19 cellular contexts compared by ENCODE assay signal in the genomic region with DNA sequence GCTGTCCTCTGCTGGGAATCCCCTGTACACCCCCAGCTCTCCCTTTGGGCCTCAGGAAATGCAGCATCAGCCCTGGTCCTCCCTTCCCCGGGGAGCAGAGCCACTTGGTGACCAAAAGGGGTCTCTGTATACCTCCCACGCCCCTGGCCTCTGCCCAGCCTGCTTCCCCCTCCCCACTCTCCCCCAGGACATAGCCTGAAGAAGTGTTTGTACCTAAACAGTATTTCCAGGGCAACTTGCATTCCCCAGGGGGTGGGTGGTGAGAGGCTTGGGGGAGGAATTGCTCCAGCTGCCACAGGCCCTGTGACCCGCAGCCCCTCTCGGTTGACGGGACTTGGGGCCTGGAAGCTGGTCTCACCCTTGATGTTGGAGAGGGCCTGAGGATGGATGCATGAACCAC. TPM values are rescaled to one million over a fixed set of nuclear protein-coding genes. Genes with fewer than 3 reads are reported as not detected.
DNase-seq lines count a peak whose midpoint lies in the region; ATAC-seq and TF ChIP-seq lines count a peak whose summit lies in the region.
"Had no signal": no experiment of that assay in that cellular context is flagged by ENCODE, and none has a peak within 500 bp of the region (broad histone marks: within the 10 kb centered on the region; RNA-seq: fewer than 3 reads in every experiment).

No MANE protein-coding gene starts in this region.

- no TSS peak for BruUV-seq in MCF 10A (replicated peaks; lab: Mats Ljungman, UMichigan)

- no peaks in the 10 kb centered on the region for H3K4me1 ChIP-seq in breast epithelium
- H3K4me1 ChIP-seq in esophagus squamous epithelium: peaks cover 0 to 44% (median 18%) of the 10 kb centered on the region in 3 donors
- peaks cover 34% of the 10 kb centered on the region for H3K4me1 ChIP-seq in osteoblast (ENCODE audit: insufficient read depth, low read length)
- H3K4me1 ChIP-seq: Caco-2, psoas muscle had no signal

- H3K36me3 Mint-ChIP-seq in MCF 10A (ENCODE audit: insufficient read depth, unreplicated experiment): peaks cover 6% of the 10 kb centered on the region
- H3K36me3 Mint-ChIP-seq: IgD-negative memory B cell had no signal

- peaks cover 0 to 5% of the 10 kb centered on the region in 2 donors for H3K9me3 ChIP-seq in breast epithelium
- no peaks in the 10 kb centered on the region for H3K9me3 ChIP-seq in esophagus squamous epithelium
- no peaks in the 10 kb centered on the region for H3K9me3 ChIP-seq in osteoblast (ENCODE audit: low read depth, low read length)

- H3K36me3 ChIP-seq in breast epithelium (no peaks in the 10 kb centered on the region), esophagus squamous epithelium (no peaks in the 10 kb centered on the region), osteoblast (ENCODE audit: insufficient read depth, low read length) (no peaks in the 10 kb centered on the region)

- no peaks in the 10 kb centered on the region for H3K9me3 Mint-ChIP-seq in MCF 10A (ENCODE audit: unreplicated experiment)

- H3K4me3 Mint-ChIP-seq in MCF 10A (ENCODE audit: unreplicated experiment): no peak overlapping the region
- H3K4me3 Mint-ChIP-seq: IgD-negative memory B cell; mesothelial cell of epicardium; stimulated activated naive CD8-positive, alpha-beta T cell treated with anti-CD3 and anti-CD28 coated beads, Interleukin-15, Interleukin-2, amounts not matched to agents 100 ng/mL and 50 ng/mL, for 24 hours had no signal

- H3K4me3 ChIP-seq in breast epithelium: no peak overlapping the region
- no peak overlapping the region for H3K4me3 ChIP-seq in esophagus squamous epithelium
- H3K4me3 ChIP-seq in osteoblast (ENCODE audit: insufficient read depth, low read length): no peak overlapping the region
- H3K4me3 ChIP-seq: psoas muscle had no signal

- ATAC-seq in HG03520 (IDR thresholded peaks at IDR 0.05; ENCODE audit: unreplicated experiment): no peak
- no peak for ATAC-seq in GM18505 (IDR thresholded peaks at IDR 0.05; ENCODE audit: unreplicated experiment)

- TF ChIP-seq CTCF in breast epithelium (IDR thresholded peaks at IDR 0.05) (no peak), MCF 10A (IDR thresholded peaks at IDR 0.05; ENCODE audit: unreplicated experiment) (no peak), esophagus squamous epithelium (IDR thresholded peaks at IDR 0.05) (no peak), osteoblast (IDR thresholded peaks at IDR 0.05; ENCODE audit: extremely low read depth, low read depth, low read length) (no peak)

- CTCF ChIA-PET in MCF 10A (lab: Yijun Ruan, JAX): interaction anchor here (0.6 to 2.5 kb wide), 2 partner anchors 127 to 503 kb away, joined by 5 to 7 read pairs; no protein-coding TSS in a partner anchor

- no peaks in the 10 kb centered on the region for H3K27me3 Mint-ChIP-seq in MCF 10A (ENCODE audit: insufficient read depth, unreplicated experiment)
- H3K27me3 Mint-ChIP-seq: stimulated activated naive CD8-positive, alpha-beta T cell treated with anti-CD3 and anti-CD28 coated beads, Interleukin-15, Interleukin-2, amounts not matched to agents 100 ng/mL and 50 ng/mL, for 24 hours had no signal

- DNase-seq in breast epithelium (ENCODE audit: low spot score in 2 of 2) (no peak), MCF 10A (ENCODE audit: unreplicated experiment) (no peak), esophagus squamous epithelium (lab: John Stamatoyannopoulos, UW) (no peak), osteoblast (ENCODE audit: insufficient read length, low spot score, missing footprints) (peak; percentile 80), HuH-7.5 (ENCODE audit: low spot score) (no peak), SW 1271 (lab: John Stamatoyannopoulos, UW) (no peak)
- DNase-seq: activated CD8-positive, alpha-beta memory T cell treated with anti-CD3 and anti-CD28 coated beads for 24 hours; Caco-2; NCI-H1436; NCI-H526; stimulated activated CD4-positive, alpha-beta T cell treated with anti-CD3 and anti-CD28 coated beads, Interleukin-4, amount 100 ng/mL, for 24 hours had no signal

- peak overlapping the region; percentile 21 to 77 for H3K27ac ChIP-seq in breast epithelium
- H3K27ac ChIP-seq in esophagus squamous epithelium: peak overlapping the region; percentile 49 to 87 (median 70)
- peak overlapping the region; percentile 76 for H3K27ac ChIP-seq in osteoblast (ENCODE audit: low read depth, low read length)
- H3K27ac ChIP-seq: psoas muscle had no signal

- no peak overlapping the region for H3K4me2 ChIP-seq in osteoblast (ENCODE audit: insufficient read depth, low read length)

- intact Hi-C loops in breast epithelium (cut with DNase I; ENCODE audit: low total_unique reads): no loop called here
- intact Hi-C loops in MCF 10A (cut with micrococcal nuclease): no loop called here
- intact Hi-C loops in esophagus squamous epithelium (cut with DNase I): no loop called here

- no peaks in the 10 kb centered on the region for H4K20me1 ChIP-seq in osteoblast (ENCODE audit: insufficient read depth, low read length)

- no peak overlapping the region for H2AFZ ChIP-seq in osteoblast (ENCODE audit: low read length)

- TF ChIP-seq POLR2A in breast epithelium (IDR thresholded peaks at IDR 0.05) (no peak), esophagus squamous epithelium (IDR thresholded peaks at IDR 0.05) (no peak), GM18505 (IDR thresholded peaks at IDR 0.05; ENCODE audit: borderline replicate concordance, extremely low read depth, insufficient read depth, insufficient read length) (no peak)

- H3K27ac Mint-ChIP-seq in MCF 10A (ENCODE audit: low read depth, unreplicated experiment): no peak overlapping the region
- H3K27ac Mint-ChIP-seq: IgD-negative memory B cell; mesothelial cell of epicardium; stimulated activated naive CD8-positive, alpha-beta T cell treated with anti-CD3 and anti-CD28 coated beads, Interleukin-15, Interleukin-2, amounts not matched to agents 100 ng/mL and 50 ng/mL, for 24 hours had no signal

- peaks cover 16% of the 10 kb centered on the region for H3K4me1 Mint-ChIP-seq in MCF 10A (ENCODE audit: insufficient read depth, unreplicated experiment)
- H3K4me1 Mint-ChIP-seq: IgD-negative memory B cell had no signal

- H3K27me3 ChIP-seq in breast epithelium: no peaks in the 10 kb centered on the region
- H3K27me3 ChIP-seq in esophagus squamous epithelium: no peaks in the 10 kb centered on the region
- H3K27me3 ChIP-seq in osteoblast (ENCODE audit: insufficient read depth, low read length): no peaks in the 10 kb centered on the region

- WGBS in esophagus squamous epithelium, 2 donors: 63% methylated on average over 5 of the region's 5 CpGs; no CpG with 5 or more reads in 1 of the 2 donors

- POLR2A ChIA-PET in MCF 10A (lab: Yijun Ruan, JAX): no interaction called here

- H3K79me2 ChIP-seq in osteoblast (ENCODE audit: insufficient read depth, low read length): no peaks in the 10 kb centered on the region

RNA-seq across cellular contexts. Expression of gene TMEM270, which starts 39.3 kb away (rescaled TPM):
- not detected for total RNA-seq in breast epithelium
- total RNA-seq in MCF 10A (2022): not detected in 2 replicates
- total RNA-seq in esophagus squamous epithelium: not detected
- total RNA-seq in osteoblast: not detected in 2 replicates
- total RNA-seq: Caco-2, cardiac septum, epithelial cell of proximal tubule, mesothelial cell of epicardium, psoas muscle had no signal

RNA-seq across cellular contexts. Expression of gene METTL27, which starts 58.0 kb away (rescaled TPM):
- total RNA-seq in breast epithelium: 10 to 100 TPM in 1 of 3 donors, 1 to 10 TPM in 2; 1.6 to 10.6 (median 7.0) TPM
- 4.4 and 7.3 TPM in 2 replicates for total RNA-seq in MCF 10A (2022)
- total RNA-seq in esophagus squamous epithelium: 1 to 10 TPM in 1 of 4 donors, under 1 TPM in 1, not detected in 2; 0.34 to 4.4 TPM
- total RNA-seq in osteoblast: 8.7 and 8.8 TPM in 2 replicates
